ENCODE assay signal across 21 cellular contexts in the genomic region with DNA sequence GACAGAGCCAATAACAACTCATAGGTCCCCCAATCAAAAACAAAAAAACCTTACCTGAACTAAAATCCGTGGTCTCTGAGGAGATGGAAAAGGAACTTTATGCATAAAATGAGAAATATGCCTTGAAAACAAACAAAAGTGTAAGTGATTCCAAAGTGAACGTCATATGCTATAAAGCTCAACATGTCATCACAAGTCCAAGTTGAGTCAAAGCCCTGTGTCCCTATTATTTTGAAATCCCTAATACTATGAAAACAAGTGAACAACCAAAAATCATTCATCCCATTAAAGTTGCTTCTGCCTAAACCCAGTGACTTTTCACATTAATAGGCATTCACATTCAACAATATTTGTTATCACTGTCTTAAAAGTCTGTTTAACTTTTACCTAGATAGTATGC.
"Had no signal": no experiment of that assay in that cellular context is flagged by ENCODE, and none has a peak within 500 bp of the region (broad histone marks: within the 10 kb centered on the region; RNA-seq: fewer than 3 reads in every experiment).

No MANE protein-coding gene starts in this region.

- H3K4me3 Mint-ChIP-seq: activated CD8-positive, alpha-beta memory T cell treated with anti-CD3 and anti-CD28 coated beads, Interleukin-2, amount 10 ng/mL, durations not matched to agents 7 days and 5 days; natural killer cell had no signal

- DNase-seq: activated CD4-positive, alpha-beta T cell treated with anti-CD3 and anti-CD28 coated beads, Interleukin-2, amount 50 U/mL, for 4 hours; activated CD4-positive, CD25-positive, alpha-beta regulatory T cell treated with anti-CD3 and anti-CD28 coated beads, Interleukin-2, amount 50 U/mL, for 72 hours; activated CD8-positive, alpha-beta memory T cell treated with anti-CD3 and anti-CD28 coated beads, Interleukin-2, amount 10 ng/mL, durations not matched to agents 7 days and 5 days; activated effector memory CD4-positive, alpha-beta T cell treated with Interleukin-2 at 50 U/mL for 16 hours; activated naive CD4-positive, alpha-beta T cell treated with anti-CD3 and anti-CD28 coated beads, Interleukin-2, amount 50 U/mL, for 16 hours; activated T-cell treated with anti-CD3 and anti-CD28 coated beads, Interleukin-2, amount 50 U/mL, for 1 hour; adrenal gland; left ventricle myocardium superior; mesendoderm; natural killer cell; posterior cingulate gyrus; small intestine; stimulated activated CD4-positive, alpha-beta T cell treated with anti-CD3 and anti-CD28 coated beads, Interleukin-4, amount 100 ng/mL, for 4 hours; stimulated activated CD8-positive, alpha-beta memory T cell treated with anti-CD3 and anti-CD28 coated beads, Interleukin-4, amount 100 ng/mL, for 48 hours; stimulated activated naive CD8-positive, alpha-beta T cell treated with anti-CD3 and anti-CD28 coated beads, Interleukin-15, Interleukin-2, amounts not matched to agents 100 U/mL and 50 U/mL, for 24 hours; transverse colon had no signal

- H3K79me2 ChIP-seq: hepatocyte had no signal

- H3K9me3 Mint-ChIP-seq: natural killer cell had no signal

- H3K27ac Mint-ChIP-seq: activated CD8-positive, alpha-beta memory T cell treated with anti-CD3 and anti-CD28 coated beads, Interleukin-2, amount 10 ng/mL, durations not matched to agents 7 days and 5 days had no signal

- H3K27me3 Mint-ChIP-seq: activated CD8-positive, alpha-beta memory T cell treated with anti-CD3 and anti-CD28 coated beads, Interleukin-2, amount 10 ng/mL, durations not matched to agents 7 days and 5 days had no signal

- ATAC-seq: activated CD8-positive, alpha-beta memory T cell treated with anti-CD3 and anti-CD28 coated beads, Interleukin-2, amount 10 ng/mL, durations not matched to agents 7 days and 5 days; left ventricle myocardium superior; natural killer cell; stimulated activated naive CD8-positive, alpha-beta T cell treated with anti-CD3 and anti-CD28 coated beads, Interleukin-15, Interleukin-2, amounts not matched to agents 100 U/mL and 50 U/mL, for 24 hours had no signal

- H2AFZ ChIP-seq: hepatocyte had no signal

- H3K4me1 Mint-ChIP-seq: activated CD8-positive, alpha-beta memory T cell treated with anti-CD3 and anti-CD28 coated beads, Interleukin-2, amount 10 ng/mL, durations not matched to agents 7 days and 5 days; natural killer cell had no signal

- H3K4me3 ChIP-seq: adrenal gland, coronary artery, hepatocyte, right atrium auricular region, SJSA1, transverse colon had no signal

- H3K27me3 ChIP-seq: adrenal gland, hepatocyte, neutrophil, right atrium auricular region, SJSA1, transverse colon had no signal

- H3K4me2 ChIP-seq: hepatocyte had no signal

- H3K9me3 ChIP-seq: adrenal gland, neutrophil, right atrium auricular region, SJSA1, transverse colon had no signal

- H3K4me1 ChIP-seq: adrenal gland, right atrium auricular region, SJSA1, transverse colon had no signal

- H3K27ac ChIP-seq: adrenal gland, coronary artery, hepatocyte, neutrophil, right atrium auricular region, SJSA1, transverse colon had no signal
